In the genomic region with DNA sequence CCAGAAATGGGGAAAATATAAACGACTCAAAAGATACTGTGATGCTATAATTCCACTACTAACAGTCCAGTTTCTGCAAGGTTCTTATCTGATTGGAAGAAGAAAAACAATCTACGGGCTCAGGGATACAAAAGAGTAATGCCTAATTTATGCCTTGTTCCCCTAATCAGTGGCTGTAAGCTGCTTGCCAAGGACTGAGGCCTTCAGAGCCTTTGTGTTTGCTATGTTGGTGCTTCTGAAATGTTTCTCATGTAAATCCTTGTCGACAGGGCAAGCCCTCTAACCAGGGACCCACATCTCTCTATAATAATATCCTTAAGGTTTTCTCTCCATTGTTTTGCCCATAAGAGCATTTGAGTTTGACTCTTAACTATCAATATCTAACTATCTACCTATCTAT, we compare ENCODE assay signal across 22 cellular contexts.
DNase-seq lines count a peak whose midpoint lies in the region; ATAC-seq, FAIRE-seq and TF ChIP-seq lines count a peak whose summit lies in the region.
"Had no signal": no experiment of that assay in that cellular context is flagged by ENCODE, and none has a peak within 500 bp of the region (broad histone marks: within the 10 kb centered on the region; RNA-seq: fewer than 3 reads in every experiment).

No MANE protein-coding gene starts in this region.

- ATAC-seq in GM23338: peak; percentile 75
- ATAC-seq: A549, HCT116, HepG2 had no signal

- H3K36me3 Mint-ChIP-seq in GM23338 (ENCODE audit: low read depth) (peaks cover 26% of the 10 kb centered on the region), astrocyte (ENCODE audit: low read depth, unreplicated experiment) (no peaks in the 10 kb centered on the region)
- H3K36me3 Mint-ChIP-seq: IgD-negative memory B cell had no signal

- H3K27me3 Mint-ChIP-seq in GM23338 (ENCODE audit: insufficient read depth, low read depth, poor library complexity) (peaks cover 4% of the 10 kb centered on the region), astrocyte (ENCODE audit: low read depth, unreplicated experiment) (no peaks in the 10 kb centered on the region)
- H3K27me3 Mint-ChIP-seq: CD4-positive, alpha-beta T cell had no signal

- no peak overlapping the region for H3K4me3 Mint-ChIP-seq in GM23338
- H3K4me3 Mint-ChIP-seq in astrocyte (ENCODE audit: unreplicated experiment): no peak overlapping the region
- H3K4me3 Mint-ChIP-seq: CD4-positive, alpha-beta T cell; HFFc6; IgD-negative memory B cell had no signal

- H3K27ac Mint-ChIP-seq in GM23338 (no peak overlapping the region), astrocyte (ENCODE audit: unreplicated experiment) (no peak overlapping the region)
- H3K27ac Mint-ChIP-seq: CD4-positive, alpha-beta T cell; HFFc6; IgD-negative memory B cell had no signal

- H3K4me1 ChIP-seq in GM23338 (ENCODE audit: insufficient read depth) (no peaks in the 10 kb centered on the region), astrocyte (ENCODE audit: insufficient read depth, low read length) (no peaks in the 10 kb centered on the region), parathyroid adenoma (peaks cover 10% of the 10 kb centered on the region)
- H3K4me1 ChIP-seq: A549, Caco-2 had no signal

- H3K4me2 ChIP-seq in GM23338: no peak overlapping the region
- H3K4me2 ChIP-seq in astrocyte (ENCODE audit: low read length): no peak overlapping the region
- peak overlapping the region; percentile 13 for H3K4me2 ChIP-seq in parathyroid adenoma (ENCODE audit: low read length)
- H3K4me2 ChIP-seq: A549 had no signal

- peaks cover 32% of the 10 kb centered on the region for H3K9me3 Mint-ChIP-seq in GM23338
- peaks cover 17% of the 10 kb centered on the region for H3K9me3 Mint-ChIP-seq in astrocyte (ENCODE audit: unreplicated experiment)

- TF ChIP-seq CTCF in GM23338 (conservative IDR thresholded peaks at IDR 0.05; ENCODE audit: low read depth in 2 of 2) (no peak), astrocyte (IDR thresholded peaks at IDR 0.05; ENCODE audit: insufficient read depth, low read depth, low read length) (no peak), parathyroid adenoma (IDR thresholded peaks at IDR 0.05) (no peak)

- H2AFZ ChIP-seq in GM23338 (0 out of 2 replicates have a peak overlapping the region, but pooled peaks have one; percentile 1), astrocyte (ENCODE audit: low read depth, low read length) (no peak overlapping the region), parathyroid adenoma (no peak overlapping the region)
- H2AFZ ChIP-seq: GM23248 had no signal

- H3K9me3 ChIP-seq in astrocyte (ENCODE audit: insufficient read depth, low read depth, low read length) (peaks cover 9% of the 10 kb centered on the region), parathyroid adenoma (ENCODE audit: control insufficient read depth, low read length) (no peaks in the 10 kb centered on the region)

- H3K9ac ChIP-seq in astrocyte (ENCODE audit: low read length): no peak overlapping the region
- no peak overlapping the region for H3K9ac ChIP-seq in parathyroid adenoma
- H3K9ac ChIP-seq: GM23248 had no signal

- no peaks in the 10 kb centered on the region for H4K20me1 ChIP-seq in GM23338 (replicated peaks; ENCODE audit: insufficient read depth)
- no peaks in the 10 kb centered on the region for H4K20me1 ChIP-seq in astrocyte (ENCODE audit: insufficient read depth, low read length)

- H3K27me3 ChIP-seq in GM23338 (ENCODE audit: insufficient read depth) (no peaks in the 10 kb centered on the region), astrocyte (ENCODE audit: insufficient read depth, low read length) (no peaks in the 10 kb centered on the region), parathyroid adenoma (ENCODE audit: control insufficient read depth, insufficient read depth, low read length) (no peaks in the 10 kb centered on the region)

- no peak overlapping the region for H3K27ac ChIP-seq in GM23338 (ENCODE audit: low read depth)
- H3K27ac ChIP-seq in astrocyte (ENCODE audit: low read depth, low read length): no peak overlapping the region
- H3K27ac ChIP-seq in parathyroid adenoma: peak overlapping the region; percentile 39
- H3K27ac ChIP-seq: 22Rv1, A549, C4-2B, GM23248 had no signal

- H3F3A ChIP-seq in GM23338 (replicated peaks; ENCODE audit: low read depth): no peaks in the 10 kb centered on the region

- 0 out of 2 replicates have a peak, but pooled peaks cover 3% of the 10 kb centered on the region for H3K9me2 ChIP-seq in GM23338 (ENCODE audit: insufficient read depth)

- DNase-seq in GM23338 (ENCODE audit: low spot score) (no peak), astrocyte (ENCODE audit: low read depth) (peak; percentile 10), islet precursor cell (peak; percentile 3), putamen (ENCODE audit: low spot score) (no peak), urothelium cell line (ENCODE audit: low spot score) (no peak), ureter (ENCODE audit: low spot score) (no peak)
- DNase-seq: AML-193; Caco-2; CD4-positive, alpha-beta T cell; GM23248; H7; HFFc6 had no signal

- H3K36me3 ChIP-seq in GM23338 (ENCODE audit: insufficient read depth): no peaks in the 10 kb centered on the region
- no peaks in the 10 kb centered on the region for H3K36me3 ChIP-seq in astrocyte (ENCODE audit: insufficient read depth, low read length)
- H3K36me3 ChIP-seq in parathyroid adenoma (ENCODE audit: control insufficient read depth, insufficient read depth, low read length): no peaks in the 10 kb centered on the region

- H3K4me1 Mint-ChIP-seq in GM23338 (peaks cover 6% of the 10 kb centered on the region; the same call in 2 of the 3 replicates), astrocyte (ENCODE audit: low read depth, unreplicated experiment) (no peaks in the 10 kb centered on the region)
- H3K4me1 Mint-ChIP-seq: IgD-negative memory B cell had no signal

- H3K4me3 ChIP-seq in GM23338: no peak overlapping the region
- H3K4me3 ChIP-seq in astrocyte (ENCODE audit: insufficient read depth, low read depth, low read length): no peak overlapping the region
- H3K4me3 ChIP-seq in parathyroid adenoma (ENCODE audit: low read depth, low read length): no peak overlapping the region
- H3K4me3 ChIP-seq: A549, GM23248 had no signal

- no peaks in the 10 kb centered on the region for H3K79me2 ChIP-seq in GM23338 (replicated peaks; ENCODE audit: insufficient read depth)
- no peaks in the 10 kb centered on the region for H3K79me2 ChIP-seq in astrocyte (ENCODE audit: insufficient read depth, low read length)
- no peaks in the 10 kb centered on the region for H3K79me2 ChIP-seq in parathyroid adenoma

- no peak for FAIRE-seq in astrocyte (lab: Jason Lieb, UNC)
- no peak for FAIRE-seq in urothelium cell line (lab: Jason Lieb, UNC)
- FAIRE-seq: A549, D721Med, G401.6, GM18507, HepG2 had no signal

TF ChIP-seq in GM23338, 12 proteins besides CTCF, POLR2A, EP300 and RAD21 (continues in another document):
- TF ChIP-seq, protein P1, sequence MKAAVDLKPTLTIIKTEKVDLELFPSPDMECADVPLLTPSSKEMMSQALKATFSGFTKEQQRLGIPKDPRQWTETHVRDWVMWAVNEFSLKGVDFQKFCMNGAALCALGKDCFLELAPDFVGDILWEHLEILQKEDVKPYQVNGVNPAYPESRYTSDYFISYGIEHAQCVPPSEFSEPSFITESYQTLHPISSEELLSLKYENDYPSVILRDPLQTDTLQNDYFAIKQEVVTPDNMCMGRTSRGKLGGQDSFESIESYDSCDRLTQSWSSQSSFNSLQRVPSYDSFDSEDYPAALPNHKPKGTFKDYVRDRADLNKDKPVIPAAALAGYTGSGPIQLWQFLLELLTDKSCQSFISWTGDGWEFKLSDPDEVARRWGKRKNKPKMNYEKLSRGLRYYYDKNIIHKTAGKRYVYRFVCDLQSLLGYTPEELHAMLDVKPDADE (IDR thresholded peaks at IDR 0.05): no peak
- no peak for TF ChIP-seq NANOG (IDR thresholded peaks at IDR 0.05; ENCODE audit: borderline replicate concordance)
- no peak for TF ChIP-seq CREB1 (CRISPR knock-in tag; IDR thresholded peaks at IDR 0.05; ENCODE audit: low read depth)
- no peak for TF ChIP-seq STAT1 (IDR thresholded peaks at IDR 0.05; ENCODE audit: unreplicated experiment)
- no peak for TF ChIP-seq ZNF114 (CRISPR knock-in tag; IDR thresholded peaks at IDR 0.05)

Comparison
In these comparisons a context has a peak if more than half of its experiments do, and no peak if none do; other contexts are left out.
1. DNase-seq: peak in astrocyte (single experiment) and islet precursor cell (single experiment); none in GM23338 (single experiment), putamen (single experiment), urothelium cell line (single experiment) and ureter (single experiment).